38 cellular contexts compared by ENCODE assay signal in the genomic region with DNA sequence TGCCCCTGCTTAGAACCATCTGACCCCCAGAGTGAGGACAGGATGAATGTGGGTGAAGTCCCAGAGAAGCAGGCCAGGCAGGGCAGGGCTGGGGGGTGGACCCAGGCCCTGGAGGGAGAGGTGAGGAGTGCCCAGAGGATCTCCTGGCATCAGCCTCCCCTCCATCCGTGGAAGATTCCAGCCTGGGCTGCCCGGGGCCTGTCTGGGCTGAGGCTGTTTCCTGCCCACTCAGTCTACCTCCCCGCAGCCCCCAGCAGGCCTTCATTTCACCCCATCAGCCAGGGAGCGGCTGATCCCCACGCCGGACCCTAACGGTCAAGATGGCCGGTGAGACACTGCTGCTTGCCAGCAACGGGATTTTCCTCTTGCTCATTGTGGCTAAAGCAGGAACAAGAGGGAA. TPM values are rescaled to one million over a fixed set of nuclear protein-coding genes. Genes with fewer than 3 reads are reported as not detected.
"Had no signal": no experiment of that assay in that cellular context is flagged by ENCODE, and none has a peak within 500 bp of the region (broad histone marks: within the 10 kb centered on the region; RNA-seq: fewer than 3 reads in every experiment).

No MANE protein-coding gene starts in this region.

- H3K36me3 Mint-ChIP-seq: activated CD8-positive, alpha-beta memory T cell treated with anti-CD3 and anti-CD28 coated beads, Interleukin-2, amount 10 ng/mL, durations not matched to agents 7 days and 5 days; activated naive CD4-positive, alpha-beta T cell treated with anti-CD3 and anti-CD28 coated beads, Interleukin-2, amount 10 ng/mL, durations not matched to agents 7 days and 5 days; activated naive CD4-positive, alpha-beta T cell treated with anti-CD3 and anti-CD28 coated beads, Interleukin-2, amount 50 U/mL, for 24 hours; activated naive CD8-positive, alpha-beta T cell; activated naive CD8-positive, alpha-beta T cell treated with anti-CD3 and anti-CD28 coated beads, Interleukin-2, amount 10 ng/mL, durations not matched to agents 7 days and 5 days; brain; WTC11 had no signal

- H3K4me1 Mint-ChIP-seq: activated CD4-positive, alpha-beta memory T cell treated with anti-CD3 and anti-CD28 coated beads, Interleukin-2, amount 10 ng/mL, durations not matched to agents 7 days and 5 days; activated CD4-positive, alpha-beta T cell treated with anti-CD3 and anti-CD28 coated beads for 36 hours; activated CD4-positive, alpha-beta T cell treated with anti-CD3 and anti-CD28 coated beads, Interleukin-2, amount 10 ng/mL, durations not matched to agents 7 days and 5 days; activated CD8-positive, alpha-beta memory T cell treated with anti-CD3 and anti-CD28 coated beads, Interleukin-2, amount 10 ng/mL, durations not matched to agents 7 days and 5 days; activated naive CD4-positive, alpha-beta T cell treated with anti-CD3 and anti-CD28 coated beads, Interleukin-2, amount 10 ng/mL, durations not matched to agents 7 days and 5 days; activated naive CD4-positive, alpha-beta T cell treated with anti-CD3 and anti-CD28 coated beads, Interleukin-2, amount 50 U/mL, for 24 hours; activated naive CD8-positive, alpha-beta T cell treated with anti-CD3 and anti-CD28 coated beads, Interleukin-2, amount 50 U/mL, for 24 hours; central memory CD8-positive, alpha-beta T cell; WTC11 had no signal

- DNase-seq: activated CD4-positive, alpha-beta memory T cell treated with anti-CD3 and anti-CD28 coated beads, Interleukin-2, amount 10 ng/mL, durations not matched to agents 7 days and 5 days; activated CD4-positive, alpha-beta T cell treated with anti-CD3 and anti-CD28 coated beads for 1 hour; activated CD4-positive, alpha-beta T cell treated with anti-CD3 and anti-CD28 coated beads for 36 hours; activated CD4-positive, alpha-beta T cell treated with anti-CD3 and anti-CD28 coated beads for 48 hours; activated CD4-positive, alpha-beta T cell treated with anti-CD3 and anti-CD28 coated beads, Interleukin-2, amount 10 ng/mL, durations not matched to agents 7 days and 5 days; activated CD4-positive, alpha-beta T cell treated with anti-CD3 and anti-CD28 coated beads, Interleukin-2, amount 50 U/mL, for 48 hours; activated CD4-positive, CD25-positive, alpha-beta regulatory T cell; activated CD8-positive, alpha-beta memory T cell treated with anti-CD3 and anti-CD28 coated beads for 24 hours; activated CD8-positive, alpha-beta memory T cell treated with anti-CD3 and anti-CD28 coated beads, Interleukin-2, amount 10 ng/mL, durations not matched to agents 7 days and 5 days; activated CD8-positive, alpha-beta memory T cell treated with anti-CD3 and anti-CD28 coated beads, Interleukin-2, amount 50 U/mL, for 48 hours; activated CD8-positive, alpha-beta T cell treated with anti-CD3 and anti-CD28 coated beads, Interleukin-2, amount 10 ng/mL, durations not matched to agents 7 days and 5 days; activated effector memory CD4-positive, alpha-beta T cell treated with Interleukin-2 at 50 U/mL for 16 hours; activated gamma-delta T cell; activated naive CD4-positive, alpha-beta T cell treated with anti-CD3 and anti-CD28 coated beads, Interleukin-2, amount 10 ng/mL, durations not matched to agents 7 days and 5 days; activated naive CD4-positive, alpha-beta T cell treated with Interleukin-2 at 50 U/mL for 16 hours; activated naive CD8-positive, alpha-beta T cell treated with anti-CD3 and anti-CD28 coated beads, Interleukin-2, amount 10 ng/mL, durations not matched to agents 7 days and 5 days; activated naive CD8-positive, alpha-beta T cell treated with anti-CD3 and anti-CD28 coated beads, Interleukin-2, amount 50 U/mL, for 24 hours; activated T-cell treated with anti-CD3 and anti-CD28 coated beads, Interleukin-2, amount 50 U/mL, for 24 hours; activated T-cell treated with anti-CD3 and anti-CD28 coated beads, Interleukin-2, amount 50 U/mL, for 48 hours; amygdala; anterior cingulate cortex; cerebellar nuclear complex; T-helper 1 cell; T-helper 2 cell; T-helper 9 cell; WERI-Rb-1 had no signal

- H3K4me3 ChIP-seq: ascending aorta, cardiac muscle cell had no signal

- H3K9me3 ChIP-seq: ascending aorta had no signal

- H3K27me3 ChIP-seq: ascending aorta had no signal

- H3K9me3 Mint-ChIP-seq: activated CD4-positive, alpha-beta memory T cell treated with anti-CD3 and anti-CD28 coated beads, Interleukin-2, amount 10 ng/mL, durations not matched to agents 7 days and 5 days; activated CD4-positive, alpha-beta T cell treated with anti-CD3 and anti-CD28 coated beads, Interleukin-2, amount 10 ng/mL, durations not matched to agents 7 days and 5 days; activated naive CD4-positive, alpha-beta T cell treated with anti-CD3 and anti-CD28 coated beads, Interleukin-2, amount 10 ng/mL, durations not matched to agents 7 days and 5 days; activated naive CD4-positive, alpha-beta T cell treated with anti-CD3 and anti-CD28 coated beads, Interleukin-2, amount 50 U/mL, for 24 hours; activated naive CD8-positive, alpha-beta T cell treated with anti-CD3 and anti-CD28 coated beads, Interleukin-2, amount 10 ng/mL, durations not matched to agents 7 days and 5 days; activated naive CD8-positive, alpha-beta T cell treated with anti-CD3 and anti-CD28 coated beads, Interleukin-2, amount 50 U/mL, for 24 hours; activated T-cell treated with anti-CD3 and anti-CD28 coated beads, Interleukin-2, amount 50 U/mL, for 24 hours; activated T-helper 2 cell treated with anti-CD3 and anti-CD28 coated beads, Interferon-gamma antibody, Interleukin-2, Interleukin-4, amounts not matched to agents 10 μg/mL and 5 μg/mL and 100 μg/mL, durations not matched to agents 14 hours and 24 hours and 36 hours; brain; central memory CD8-positive, alpha-beta T cell; T-helper 1 cell treated with Interleukin-12 subunit alpha and Interleukin-12 subunit beta and Interleukin-4 antibody, amounts not matched to agents 30 μg/mL and 1 μg/mL, for 36 hours; T-helper 2 cell treated with Interferon-gamma antibody and Interleukin-4, amounts not matched to agents 5 μg/mL and 100 μg/mL, for 36 hours; WTC11 had no signal

- H3K4me3 Mint-ChIP-seq: activated CD4-positive, alpha-beta memory T cell treated with anti-CD3 and anti-CD28 coated beads, Interleukin-2, amount 10 ng/mL, durations not matched to agents 7 days and 5 days; activated CD4-positive, alpha-beta T cell treated with anti-CD3 and anti-CD28 coated beads for 36 hours; activated CD4-positive, alpha-beta T cell treated with anti-CD3 and anti-CD28 coated beads, Interleukin-2, amount 10 ng/mL, durations not matched to agents 7 days and 5 days; activated CD8-positive, alpha-beta memory T cell treated with anti-CD3 and anti-CD28 coated beads, Interleukin-2, amount 10 ng/mL, durations not matched to agents 7 days and 5 days; activated CD8-positive, alpha-beta T cell treated with anti-CD3 and anti-CD28 coated beads, Interleukin-2, amount 10 ng/mL, durations not matched to agents 7 days and 5 days; activated naive CD4-positive, alpha-beta T cell treated with anti-CD3 and anti-CD28 coated beads, Interleukin-2, amount 10 ng/mL, durations not matched to agents 7 days and 5 days; activated naive CD4-positive, alpha-beta T cell treated with anti-CD3 and anti-CD28 coated beads, Interleukin-2, amount 50 U/mL, for 24 hours; activated naive CD8-positive, alpha-beta T cell; activated naive CD8-positive, alpha-beta T cell treated with anti-CD3 and anti-CD28 coated beads, Interleukin-2, amount 10 ng/mL, durations not matched to agents 7 days and 5 days; activated naive CD8-positive, alpha-beta T cell treated with anti-CD3 and anti-CD28 coated beads, Interleukin-2, amount 50 U/mL, for 24 hours; activated T-cell treated with anti-CD3 and anti-CD28 coated beads, Interleukin-2, amount 50 U/mL, for 24 hours; brain; central memory CD8-positive, alpha-beta T cell; T-helper 1 cell treated with Interleukin-12 subunit alpha and Interleukin-12 subunit beta and Interleukin-4 antibody, amounts not matched to agents 30 μg/mL and 1 μg/mL, for 36 hours; T-helper 2 cell treated with Interferon-gamma antibody and Interleukin-4, amounts not matched to agents 5 μg/mL and 100 μg/mL, for 36 hours; WTC11 had no signal

- ATAC-seq: activated CD4-positive, alpha-beta T cell treated with anti-CD3 and anti-CD28 coated beads for 36 hours; activated CD4-positive, CD25-positive, alpha-beta regulatory T cell treated with anti-CD3 and anti-CD28 coated beads, Interleukin-2, amount 50 U/mL, for 24 hours; activated CD8-positive, alpha-beta memory T cell treated with anti-CD3 and anti-CD28 coated beads, Interleukin-2, amount 10 ng/mL, durations not matched to agents 7 days and 5 days; activated CD8-positive, alpha-beta T cell treated with anti-CD3 and anti-CD28 coated beads, Interleukin-2, amount 10 ng/mL, durations not matched to agents 7 days and 5 days; activated naive CD8-positive, alpha-beta T cell treated with anti-CD3 and anti-CD28 coated beads, Interleukin-2, amount 50 U/mL, for 24 hours; WTC11 had no signal

- H3K36me3 ChIP-seq: ascending aorta, cardiac muscle cell, WERI-Rb-1 had no signal

- H3K27me3 Mint-ChIP-seq: activated CD4-positive, alpha-beta T cell treated with anti-CD3 and anti-CD28 coated beads for 36 hours; activated naive CD4-positive, alpha-beta T cell treated with anti-CD3 and anti-CD28 coated beads, Interleukin-2, amount 50 U/mL, for 24 hours; activated naive CD8-positive, alpha-beta T cell; activated naive CD8-positive, alpha-beta T cell treated with anti-CD3 and anti-CD28 coated beads, Interleukin-2, amount 10 ng/mL, durations not matched to agents 7 days and 5 days; activated naive CD8-positive, alpha-beta T cell treated with anti-CD3 and anti-CD28 coated beads, Interleukin-2, amount 50 U/mL, for 24 hours; activated T-cell treated with anti-CD3 and anti-CD28 coated beads, Interleukin-2, amount 50 U/mL, for 24 hours; brain had no signal

- H3K27ac ChIP-seq: ascending aorta, cardiac muscle cell, WERI-Rb-1 had no signal

- H3K27ac Mint-ChIP-seq: activated CD4-positive, alpha-beta memory T cell treated with anti-CD3 and anti-CD28 coated beads, Interleukin-2, amount 10 ng/mL, durations not matched to agents 7 days and 5 days; activated CD4-positive, alpha-beta T cell treated with anti-CD3 and anti-CD28 coated beads for 36 hours; activated CD4-positive, alpha-beta T cell treated with anti-CD3 and anti-CD28 coated beads, Interleukin-2, amount 10 ng/mL, durations not matched to agents 7 days and 5 days; activated CD8-positive, alpha-beta memory T cell treated with anti-CD3 and anti-CD28 coated beads, Interleukin-2, amount 10 ng/mL, durations not matched to agents 7 days and 5 days; activated naive CD4-positive, alpha-beta T cell treated with anti-CD3 and anti-CD28 coated beads, Interleukin-2, amount 10 ng/mL, durations not matched to agents 7 days and 5 days; activated naive CD4-positive, alpha-beta T cell treated with anti-CD3 and anti-CD28 coated beads, Interleukin-2, amount 50 U/mL, for 24 hours; activated naive CD8-positive, alpha-beta T cell; activated naive CD8-positive, alpha-beta T cell treated with anti-CD3 and anti-CD28 coated beads, Interleukin-2, amount 10 ng/mL, durations not matched to agents 7 days and 5 days; activated naive CD8-positive, alpha-beta T cell treated with anti-CD3 and anti-CD28 coated beads, Interleukin-2, amount 50 U/mL, for 24 hours; activated T-cell treated with anti-CD3 and anti-CD28 coated beads, Interleukin-2, amount 50 U/mL, for 24 hours; activated T-helper 2 cell treated with anti-CD3 and anti-CD28 coated beads, Interferon-gamma antibody, Interleukin-2, Interleukin-4, amounts not matched to agents 10 μg/mL and 5 μg/mL and 100 μg/mL, durations not matched to agents 14 hours and 24 hours and 36 hours; T-helper 1 cell treated with Interleukin-12 subunit alpha and Interleukin-12 subunit beta and Interleukin-4 antibody, amounts not matched to agents 30 μg/mL and 1 μg/mL, for 36 hours; T-helper 2 cell treated with Interferon-gamma antibody and Interleukin-4, amounts not matched to agents 5 μg/mL and 100 μg/mL, for 36 hours; WTC11 had no signal

- H3K4me1 ChIP-seq: ascending aorta had no signal

RNA-seq across cellular contexts. Expression of gene OTOF, which starts 35.3 kb away (rescaled TPM):
- total RNA-seq: ascending aorta, bronchial epithelial cell, cardiac muscle cell had no signal
- polyA plus RNA-seq: cardiac muscle cell had no signal
